In the genomic region with DNA sequence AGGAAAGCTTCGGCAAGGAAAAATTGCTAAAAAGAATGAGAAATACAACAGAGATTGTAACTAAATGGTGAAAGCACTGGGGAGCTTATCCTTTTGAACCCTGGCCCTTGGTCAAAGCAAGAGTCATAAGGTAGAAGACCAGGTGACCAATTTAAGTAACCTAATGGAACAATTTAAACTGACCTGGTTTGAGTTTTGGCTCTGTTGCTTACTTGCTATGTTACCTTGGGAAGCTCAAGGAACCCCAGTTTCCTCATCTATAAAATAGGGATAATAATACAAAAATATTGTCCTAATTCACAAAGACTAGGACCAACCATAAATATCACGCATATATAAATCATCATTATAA, we compare ENCODE assay signal across 17 cellular contexts. TPM values are rescaled to one million over a fixed set of nuclear protein-coding genes. Genes with fewer than 3 reads are reported as not detected.
DNase-seq lines count a peak whose midpoint lies in the region; ATAC-seq and TF ChIP-seq lines count a peak whose summit lies in the region.
"Had no signal": no experiment of that assay in that cellular context is flagged by ENCODE, and none has a peak within 500 bp of the region (broad histone marks: within the 10 kb centered on the region; RNA-seq: fewer than 3 reads in every experiment).

No MANE protein-coding gene starts in this region.

- TF ChIP-seq CTCF in progenitor cell of endocrine pancreas (IDR thresholded peaks at IDR 0.05; ENCODE audit: unreplicated experiment) (no peak), vagina (IDR thresholded peaks at IDR 0.05) (no peak)

- intact Hi-C loops in activated naive CD4-positive, alpha-beta T cell treated with anti-CD3 and anti-CD28 coated beads for 36 hours (cut with micrococcal nuclease): loop anchor here (10.0 kb wide), 1 partner anchor 257 kb away; a partner anchor contains a TSS
- intact Hi-C loops in vagina (cut with DNase I): loop anchor here (10.0 kb wide), 1 partner anchor 47 kb away; a partner anchor contains a TSS

- TF ChIP-seq POLR2A in vagina (IDR thresholded peaks at IDR 0.05): no peak

- no peaks in the 10 kb centered on the region for H3K9me3 ChIP-seq in vagina
- no peaks in the 10 kb centered on the region for H3K9me3 ChIP-seq in CD8-positive, alpha-beta memory T cell (ENCODE audit: low read length)

- no peaks in the 10 kb centered on the region for H3K36me3 ChIP-seq in vagina
- no peaks in the 10 kb centered on the region for H3K36me3 ChIP-seq in CD8-positive, alpha-beta memory T cell (ENCODE audit: insufficient read depth, low read length)

- CTCF ChIA-PET in activated naive CD4-positive, alpha-beta T cell treated with anti-CD3 and anti-CD28 coated beads for 36 hours (lab: Charles Lee): interaction anchor here (0.6 to 2.6 kb wide), 5 partner anchors 8 to 132 kb away, joined by 3 to 13 read pairs (median 4); no protein-coding TSS in a partner anchor
- CTCF ChIA-PET in CD8-positive, alpha-beta memory T cell (lab: Charles Lee): interaction anchor here (1.1 to 1.4 kb wide), 2 partner anchors 8 to 54 kb away, joined by 4 to 5 read pairs; no protein-coding TSS in a partner anchor

- H3K4me1 Mint-ChIP-seq in activated T-cell treated with anti-CD3 and anti-CD28 coated beads, Interleukin-2, amount 50 U/mL, for 72 hours (ENCODE audit: low read depth): peaks cover 32% of the 10 kb centered on the region
- peaks cover 20% of the 10 kb centered on the region for H3K4me1 Mint-ChIP-seq in activated T-cell treated with anti-CD3 and anti-CD28 coated beads, Interleukin-2, amount 50 U/mL, for 4 hours (ENCODE audit: low read depth)
- H3K4me1 Mint-ChIP-seq in progenitor cell of endocrine pancreas (ENCODE audit: low read depth): peaks cover 43% of the 10 kb centered on the region
- H3K4me1 Mint-ChIP-seq in activated naive CD4-positive, alpha-beta T cell treated with anti-CD3 and anti-CD28 coated beads for 36 hours (ENCODE audit: low read depth): peaks cover 20% of the 10 kb centered on the region
- peaks cover 6 to 12% (median 9%) of the 10 kb centered on the region in 3 donors for H3K4me1 Mint-ChIP-seq in CD8-positive, alpha-beta memory T cell

- H3K36me3 Mint-ChIP-seq in activated T-cell treated with anti-CD3 and anti-CD28 coated beads, Interleukin-2, amount 50 U/mL, for 72 hours (ENCODE audit: insufficient read depth in 2 of 2): no peaks in the 10 kb centered on the region
- H3K36me3 Mint-ChIP-seq in activated T-cell treated with anti-CD3 and anti-CD28 coated beads, Interleukin-2, amount 50 U/mL, for 4 hours (ENCODE audit: insufficient read depth): peaks cover 9% of the 10 kb centered on the region
- no peaks in the 10 kb centered on the region for H3K36me3 Mint-ChIP-seq in progenitor cell of endocrine pancreas (ENCODE audit: insufficient read depth)
- H3K36me3 Mint-ChIP-seq in activated naive CD4-positive, alpha-beta T cell treated with anti-CD3 and anti-CD28 coated beads for 36 hours (ENCODE audit: low read depth): no peaks in the 10 kb centered on the region
- peaks cover 0 to 9% (median 5%) of the 10 kb centered on the region in 3 donors for H3K36me3 Mint-ChIP-seq in CD8-positive, alpha-beta memory T cell

- POLR2A ChIA-PET in CD8-positive, alpha-beta memory T cell (lab: Charles Lee): interaction anchor here (0.6 kb wide), 1 partner anchor 77 kb away, joined by 6 read pairs; no protein-coding TSS in a partner anchor

- no peak overlapping the region for H3K4me3 Mint-ChIP-seq in activated T-cell treated with anti-CD3 and anti-CD28 coated beads, Interleukin-2, amount 50 U/mL, for 72 hours
- no peak overlapping the region for H3K4me3 Mint-ChIP-seq in activated T-cell treated with anti-CD3 and anti-CD28 coated beads, Interleukin-2, amount 50 U/mL, for 4 hours
- H3K4me3 Mint-ChIP-seq in progenitor cell of endocrine pancreas (ENCODE audit: low read depth): no peak overlapping the region
- H3K4me3 Mint-ChIP-seq in activated naive CD4-positive, alpha-beta T cell treated with anti-CD3 and anti-CD28 coated beads for 36 hours: no peak overlapping the region
- no peak overlapping the region for H3K4me3 Mint-ChIP-seq in CD8-positive, alpha-beta memory T cell
- H3K4me3 Mint-ChIP-seq: B cell; CD4-positive, alpha-beta T cell; H9 had no signal

- no peak for DNase-seq in activated T-cell treated with anti-CD3 and anti-CD28 coated beads, Interleukin-2, amount 50 U/mL, for 72 hours
- no peak for DNase-seq in activated T-cell treated with anti-CD3 and anti-CD28 coated beads, Interleukin-2, amount 50 U/mL, for 4 hours
- DNase-seq in left lobe of liver (ENCODE audit: low spot score): no peak
- no peak for DNase-seq in progenitor cell of endocrine pancreas (ENCODE audit: low spot score, unreplicated experiment)
- no peak for DNase-seq in activated naive CD4-positive, alpha-beta T cell treated with anti-CD3 and anti-CD28 coated beads for 36 hours
- no peak for DNase-seq in SHP77 (lab: John Stamatoyannopoulos, UW)
- no peak for DNase-seq in vagina (ENCODE audit: extremely low spot score in 2 of 2)
- DNase-seq in CD8-positive, alpha-beta memory T cell: no peak
- DNase-seq: C1 segment of cervical spinal cord; CD4-positive, alpha-beta T cell; DMS153; DND-41; GDM1; GOT3; H9; IMR-90 had no signal

- no peak for ATAC-seq in activated T-cell treated with anti-CD3 and anti-CD28 coated beads, Interleukin-2, amount 50 U/mL, for 72 hours (replicated peaks in 1 of 2)
- no peak for ATAC-seq in activated T-cell treated with anti-CD3 and anti-CD28 coated beads, Interleukin-2, amount 50 U/mL, for 4 hours
- peak; percentile 55 for ATAC-seq in left lobe of liver

- H3K4me3 ChIP-seq in vagina: no peak overlapping the region
- no peak overlapping the region for H3K4me3 ChIP-seq in CD8-positive, alpha-beta memory T cell (ENCODE audit: low read length)

- H3K27me3 ChIP-seq in vagina: no peaks in the 10 kb centered on the region
- H3K27me3 ChIP-seq in CD8-positive, alpha-beta memory T cell (ENCODE audit: insufficient read depth, low read length, poor library complexity, severe bottlenecking): no peaks in the 10 kb centered on the region

- peak overlapping the region; percentile 30 for H3K27ac Mint-ChIP-seq in activated T-cell treated with anti-CD3 and anti-CD28 coated beads, Interleukin-2, amount 50 U/mL, for 72 hours
- H3K27ac Mint-ChIP-seq in progenitor cell of endocrine pancreas: peak overlapping the region; percentile 7
- H3K27ac Mint-ChIP-seq in activated naive CD4-positive, alpha-beta T cell treated with anti-CD3 and anti-CD28 coated beads for 36 hours: no peak overlapping the region
- H3K27ac Mint-ChIP-seq in CD8-positive, alpha-beta memory T cell: no peak overlapping the region
- H3K27ac Mint-ChIP-seq: B cell; CD4-positive, alpha-beta T cell; H9 had no signal

- H3K27me3 Mint-ChIP-seq in activated T-cell treated with anti-CD3 and anti-CD28 coated beads, Interleukin-2, amount 50 U/mL, for 72 hours (ENCODE audit: low read depth): no peaks in the 10 kb centered on the region
- no peaks in the 10 kb centered on the region for H3K27me3 Mint-ChIP-seq in activated T-cell treated with anti-CD3 and anti-CD28 coated beads, Interleukin-2, amount 50 U/mL, for 4 hours (ENCODE audit: low read depth)
- peaks cover 78% of the 10 kb centered on the region for H3K27me3 Mint-ChIP-seq in progenitor cell of endocrine pancreas
- no peaks in the 10 kb centered on the region for H3K27me3 Mint-ChIP-seq in activated naive CD4-positive, alpha-beta T cell treated with anti-CD3 and anti-CD28 coated beads for 36 hours (ENCODE audit: low read depth)
- no peaks in the 10 kb centered on the region for H3K27me3 Mint-ChIP-seq in CD8-positive, alpha-beta memory T cell
- H3K27me3 Mint-ChIP-seq: B cell; CD4-positive, alpha-beta T cell had no signal

- no peak overlapping the region for H3K27ac ChIP-seq in vagina
- H3K27ac ChIP-seq in CD8-positive, alpha-beta memory T cell (ENCODE audit: low read depth, low read length): no peak overlapping the region

- no peaks in the 10 kb centered on the region for H3K9me3 Mint-ChIP-seq in activated T-cell treated with anti-CD3 and anti-CD28 coated beads, Interleukin-2, amount 50 U/mL, for 72 hours
- H3K9me3 Mint-ChIP-seq in activated T-cell treated with anti-CD3 and anti-CD28 coated beads, Interleukin-2, amount 50 U/mL, for 4 hours: no peaks in the 10 kb centered on the region
- no peaks in the 10 kb centered on the region for H3K9me3 Mint-ChIP-seq in progenitor cell of endocrine pancreas (ENCODE audit: low read depth)
- H3K9me3 Mint-ChIP-seq in activated naive CD4-positive, alpha-beta T cell treated with anti-CD3 and anti-CD28 coated beads for 36 hours: no peaks in the 10 kb centered on the region
- H3K9me3 Mint-ChIP-seq in CD8-positive, alpha-beta memory T cell: no peaks in the 10 kb centered on the region
- H3K9me3 Mint-ChIP-seq: CD4-positive, alpha-beta T cell; H9 had no signal

- peaks cover 17% of the 10 kb centered on the region for H3K4me1 ChIP-seq in vagina
- peaks cover 6% of the 10 kb centered on the region for H3K4me1 ChIP-seq in CD8-positive, alpha-beta memory T cell (ENCODE audit: insufficient read depth, low read length)

RNA-seq across cellular contexts. Expression of a gene that starts 48.6 kb away (rescaled TPM):
- 10 to 100 TPM; 19.8 to 21.1 TPM for total RNA-seq in activated T-cell treated with anti-CD3 and anti-CD28 coated beads, Interleukin-2, amount 50 U/mL, for 72 hours
- total RNA-seq in activated T-cell treated with anti-CD3 and anti-CD28 coated beads, Interleukin-2, amount 50 U/mL, for 4 hours: 10 to 100 TPM; 26.5 to 33.3 (median 30.1) TPM
- 7.8 TPM for total RNA-seq in left lobe of liver
- 15.4 and 17.7 TPM in 2 replicates for total RNA-seq in progenitor cell of endocrine pancreas
- 10 to 100 TPM; 24.4 to 26.6 TPM for total RNA-seq in activated naive CD4-positive, alpha-beta T cell treated with anti-CD3 and anti-CD28 coated beads for 36 hours
- total RNA-seq in vagina: 17.7 TPM
- total RNA-seq in CD8-positive, alpha-beta memory T cell: 10 to 100 TPM; 22.4 to 24.5 TPM
- 26.3 TPM for polyA plus RNA-seq in CD8-positive, alpha-beta memory T cell

RNA-seq across cellular contexts. Expression of a gene that starts 51.3 kb away (rescaled TPM):
- total RNA-seq in activated T-cell treated with anti-CD3 and anti-CD28 coated beads, Interleukin-2, amount 50 U/mL, for 72 hours: under 1 TPM; 0.12 to 0.14 TPM
- total RNA-seq in activated T-cell treated with anti-CD3 and anti-CD28 coated beads, Interleukin-2, amount 50 U/mL, for 4 hours: under 1 TPM in 1 of 3 donors, not detected in 2; 0.28 TPM
- total RNA-seq in left lobe of liver: 4.9 TPM
- 17.3 and 24.1 TPM in 2 replicates for total RNA-seq in progenitor cell of endocrine pancreas
- not detected for total RNA-seq in activated naive CD4-positive, alpha-beta T cell treated with anti-CD3 and anti-CD28 coated beads for 36 hours
- not detected for total RNA-seq in vagina
- not detected for total RNA-seq in CD8-positive, alpha-beta memory T cell
- not detected for polyA plus RNA-seq in CD8-positive, alpha-beta memory T cell
- total RNA-seq: CD4-positive, alpha-beta T cell; H9; IMR-90 had no signal
- polyA plus RNA-seq: IMR-90 had no signal

RNA-seq across cellular contexts. Expression of a gene that starts 57.8 kb away (rescaled TPM):
- 1 to 10 TPM; 3.1 to 4.0 TPM for total RNA-seq in activated T-cell treated with anti-CD3 and anti-CD28 coated beads, Interleukin-2, amount 50 U/mL, for 72 hours
- under 1 TPM; 0.71 to 0.89 (median 0.84) TPM for total RNA-seq in activated T-cell treated with anti-CD3 and anti-CD28 coated beads, Interleukin-2, amount 50 U/mL, for 4 hours
- total RNA-seq in left lobe of liver: 2.8 TPM
- 1.7 and 2.8 TPM in 2 replicates for total RNA-seq in progenitor cell of endocrine pancreas
- total RNA-seq in activated naive CD4-positive, alpha-beta T cell treated with anti-CD3 and anti-CD28 coated beads for 36 hours: under 1 TPM; 0.84 to 0.95 TPM
- total RNA-seq in vagina: 5.4 TPM
- total RNA-seq in CD8-positive, alpha-beta memory T cell: 1 to 10 TPM; 2.3 to 2.6 TPM
- polyA plus RNA-seq in CD8-positive, alpha-beta memory T cell: not detected

Comparison
In these comparisons a context has a peak if more than half of its experiments do, and no peak if none do; other contexts are left out.
1. H3K27ac Mint-ChIP-seq: peak in activated T-cell treated with anti-CD3 and anti-CD28 coated beads, Interleukin-2, amount 50 U/mL, for 72 hours (single experiment) and progenitor cell of endocrine pancreas (single experiment); none in activated naive CD4-positive, alpha-beta T cell treated with anti-CD3 and anti-CD28 coated beads for 36 hours (single experiment) and CD8-positive, alpha-beta memory T cell (0 of 8).